In genomic region chr2:88714667-88715066, GRCh38 we compare ENCODE assay signal across 17 cellular contexts. TPM values are rescaled to one million over a fixed set of nuclear protein-coding genes. Genes with fewer than 3 reads are reported as not detected.
A peak's percentile ranks its signal among the peaks of the same experiment; 100 is the strongest.
DNase-seq lines count a peak whose midpoint lies in the region; ATAC-seq and TF ChIP-seq lines count a peak whose summit lies in the region.
"Had no signal": no experiment of that assay in that cellular context is flagged by ENCODE, and none has a peak within 500 bp of the region (broad histone marks: within the 10 kb centered on the region; RNA-seq: fewer than 3 reads in every experiment).

No MANE protein-coding gene starts in this region.

- H3K27ac ChIP-seq in heart right ventricle (peak overlapping the region in 1 of 10 donors; percentile 1), right cardiac atrium (ENCODE audit: low read length) (no peak overlapping the region), Karpas-422 (ENCODE audit: low read length) (0 out of 2 replicates have a peak overlapping the region, but pooled peaks have one; percentile 39), mesendoderm (ENCODE audit: low read depth, low read length) (no peak overlapping the region), uterus (no peak overlapping the region)
- H3K27ac ChIP-seq: GM23248 had no signal

- peaks cover 92% of the 10 kb centered on the region for H3K79me2 ChIP-seq in Karpas-422 (ENCODE audit: low read length)
- H3K79me2 ChIP-seq in mesendoderm (ENCODE audit: control insufficient read depth, insufficient read depth, low read length), result peaks cover 1% of the 10 kb centered on the region

- 81% methylated on average over 3 of the region's 3 CpGs for WGBS in heart right ventricle, 2 donors
- whole genome bisulfite sequencing in right cardiac atrium, result 87% methylated on average over 3 of the region's 3 CpGs
- no CpG with 5 or more reads among the region's 3 CpGs for WGBS in mesendoderm (ENCODE audit: extremely low coverage, insufficient coverage, low lambda C conversion rate)

- H2AK5ac ChIP-seq in mesendoderm (ENCODE audit: low read length), result no peak overlapping the region

- peak overlapping the region; percentile 79; the same call in 1 of the 2 replicates for H3K27ac Mint-ChIP-seq in WTC11
- H3K27ac Mint-ChIP-seq: HFFc6 had no signal

- H3K36me3 ChIP-seq in heart right ventricle, result no peaks in the 10 kb centered on the region
- peaks cover 45% of the 10 kb centered on the region for H3K36me3 ChIP-seq in Karpas-422 (ENCODE audit: insufficient read depth, low read length)
- H3K36me3 ChIP-seq in mesendoderm (ENCODE audit: control insufficient read depth, insufficient read depth, low read length), result no peaks in the 10 kb centered on the region
- no peaks in the 10 kb centered on the region for H3K36me3 ChIP-seq in uterus
- H3K36me3 ChIP-seq: HAP-1 had no signal

- TF ChIP-seq POLR2A in uterus (IDR thresholded peaks at IDR 0.05), result no peak

- ATAC-seq in heart right ventricle, result peak in 5 of 8 donors; percentile 14 to 47 (median 40)
- ATAC-seq in right cardiac atrium, result no peak
- ATAC-seq in WTC11, result no peak

- no peak for TF ChIP-seq CTCF in heart right ventricle (IDR thresholded peaks at IDR 0.05)
- TF ChIP-seq CTCF in WTC11 (IDR thresholded peaks at IDR 0.05), result no peak
- no peak for TF ChIP-seq CTCF in uterus (IDR thresholded peaks at IDR 0.05)

- no peak overlapping the region for H3K4me3 Mint-ChIP-seq in WTC11
- H3K4me3 Mint-ChIP-seq: CD4-positive, alpha-beta memory T cell; HFFc6 had no signal

- no peak overlapping the region for H3K18ac ChIP-seq in mesendoderm (ENCODE audit: low read length)

- H3K9me3 ChIP-seq in heart right ventricle, result peaks cover 0 to 11% (median 0%) of the 10 kb centered on the region in 11 donors
- no peaks in the 10 kb centered on the region for H3K9me3 ChIP-seq in right cardiac atrium (ENCODE audit: control insufficient read depth, low read length)
- peaks cover 3% of the 10 kb centered on the region; the same call in 1 of the 2 replicates for H3K9me3 ChIP-seq in Karpas-422 (ENCODE audit: low read length)
- H3K9me3 ChIP-seq in uterus, result no peaks in the 10 kb centered on the region
- H3K9me3 ChIP-seq: HAP-1 had no signal

- peaks cover 7% of the 10 kb centered on the region for H3K79me1 ChIP-seq in mesendoderm (ENCODE audit: low read length)

- no peak overlapping the region for H3K23ac ChIP-seq in mesendoderm (ENCODE audit: low read length)

- H3K56ac ChIP-seq in mesendoderm (ENCODE audit: low read length), result peak overlapping the region; percentile 10

- peaks cover 58% of the 10 kb centered on the region for H3K9me3 Mint-ChIP-seq in WTC11
- H3K9me3 Mint-ChIP-seq: HFFc6 had no signal

- no peak overlapping the region for H2AFZ ChIP-seq in Karpas-422 (ENCODE audit: low read length)
- H2AFZ ChIP-seq: GM23248 had no signal

- no peak overlapping the region for H2BK5ac ChIP-seq in mesendoderm (ENCODE audit: low read length)

- peaks cover 61% of the 10 kb centered on the region for H3K36me3 Mint-ChIP-seq in WTC11

- H3K27me3 ChIP-seq in heart right ventricle (no peaks in the 10 kb centered on the region), right cardiac atrium (ENCODE audit: control insufficient read depth, insufficient read depth) (no peaks in the 10 kb centered on the region), Karpas-422 (ENCODE audit: low read length) (no peaks in the 10 kb centered on the region), mesendoderm (ENCODE audit: insufficient read depth, low read length, poor library complexity) (no peaks in the 10 kb centered on the region), uterus (no peaks in the 10 kb centered on the region)

- DNase-seq in heart right ventricle (no peak), right cardiac atrium (no peak), Karpas-422 (no peak), WTC11 (ENCODE audit: low spot score) (no peak), mesendoderm (no peak), uterus (no peak)
- no peak for DNase-seq in activated naive CD4-positive, alpha-beta T cell (lab: John Stamatoyannopoulos, UW)
- DNase-seq: C1 segment of cervical spinal cord; Calu3; CD4-positive, alpha-beta memory T cell; COR-L47; DMS53; DMS79 treated with DMSO at 0.1 percent for 48 hours; GF-D8; GM23248; HFFc6 had no signal

- no peak overlapping the region for H3K4ac ChIP-seq in mesendoderm (ENCODE audit: low read depth, low read length)

- H2BK120ac ChIP-seq in mesendoderm (ENCODE audit: low read depth, low read length), result no peak overlapping the region

- H3K9ac ChIP-seq in Karpas-422 (ENCODE audit: low read length), result no peak overlapping the region
- no peak overlapping the region for H3K9ac ChIP-seq in mesendoderm (ENCODE audit: low read length)
- H3K9ac ChIP-seq: GM23248 had no signal

- no peaks in the 10 kb centered on the region for H3K27me3 Mint-ChIP-seq in WTC11 (ENCODE audit: low read depth)
- H3K27me3 Mint-ChIP-seq: CD4-positive, alpha-beta memory T cell had no signal

- peaks cover 51% of the 10 kb centered on the region for H3K4me1 Mint-ChIP-seq in WTC11

- CTCF ChIA-PET in WTC11 (lab: Charles Lee), result no interaction called here

- no peak overlapping the region for H2BK15ac ChIP-seq in mesendoderm (replicated peaks; ENCODE audit: low read depth)

- no peaks in the 10 kb centered on the region for H3K9me2 ChIP-seq in Karpas-422 (replicated peaks; ENCODE audit: insufficient read depth, low read length)

- H4K8ac ChIP-seq in mesendoderm (ENCODE audit: low read depth, low read length), result no peak overlapping the region

- intact Hi-C loops in heart right ventricle (cut with DNase I), result no loop called here
- intact Hi-C loops in right cardiac atrium (cut with DNase I), result no loop called here
- intact Hi-C loops in uterus (cut with DNase I; ENCODE audit: low total_unique reads), result no loop called here

- POLR2A ChIA-PET in WTC11 (lab: Charles Lee), result no interaction called here

- H4K5ac ChIP-seq in mesendoderm (ENCODE audit: low read length), result peak overlapping the region; percentile 81

- H3K4me2 ChIP-seq in Karpas-422 (ENCODE audit: low read depth, low read length, poor library complexity, severe bottlenecking) (no peak overlapping the region), mesendoderm (ENCODE audit: low read length) (no peak overlapping the region)

- H3K4me1 ChIP-seq in heart right ventricle (peaks cover 0 to 24% (median 3%) of the 10 kb centered on the region in 9 donors), right cardiac atrium (ENCODE audit: control insufficient read depth, insufficient read depth, low read length) (peaks cover 6% of the 10 kb centered on the region), Karpas-422 (ENCODE audit: low read length) (peaks cover 14% of the 10 kb centered on the region), mesendoderm (ENCODE audit: control insufficient read depth, low read depth, low read length) (peaks cover 2% of the 10 kb centered on the region), uterus (no peaks in the 10 kb centered on the region)

- no peaks in the 10 kb centered on the region for H4K20me1 ChIP-seq in Karpas-422 (ENCODE audit: insufficient read depth, low read depth, low read length)

- no peak overlapping the region for H3K4me3 ChIP-seq in heart right ventricle
- no peak overlapping the region for H3K4me3 ChIP-seq in right cardiac atrium (ENCODE audit: low read length)
- no peak overlapping the region for H3K4me3 ChIP-seq in Karpas-422 (ENCODE audit: low read length)
- no peak overlapping the region for H3K4me3 ChIP-seq in mesendoderm (ENCODE audit: low read length)
- no peak overlapping the region for H3K4me3 ChIP-seq in uterus
- H3K4me3 ChIP-seq: GM23248, HAP-1 had no signal

TF ChIP-seq in WTC11, 78 proteins besides CTCF, POLR2A, EP300 and RAD21 (continues in another document):
- TF ChIP-seq FOXP4 (CRISPR knock-in tag; IDR thresholded peaks at IDR 0.05) (no peak), SMAD3 (CRISPR knock-in tag; IDR thresholded peaks at IDR 0.05; ENCODE audit: borderline replicate concordance) (no peak), IRF1 (CRISPR knock-in tag; IDR thresholded peaks at IDR 0.05) (no peak), NR1H2 (CRISPR knock-in tag; IDR thresholded peaks at IDR 0.05) (no peak), MXD4 (CRISPR knock-in tag; IDR thresholded peaks at IDR 0.05; ENCODE audit: borderline replicate concordance) (no peak), RELA (CRISPR knock-in tag; IDR thresholded peaks at IDR 0.05; ENCODE audit: borderline replicate concordance) (no peak), ETV6 (CRISPR knock-in tag; IDR thresholded peaks at IDR 0.05) (no peak), ZNF263 (CRISPR knock-in tag; IDR thresholded peaks at IDR 0.05; ENCODE audit: low read depth) (no peak)

RNA-seq across cellular contexts. Expression of gene RPIA, which starts 23.2 kb away (rescaled TPM):
- total RNA-seq in heart right ventricle (10 to 100 TPM in 9 of 10 donors, 1 to 10 TPM in 1; 9.1 to 18.7 (median 13.5) TPM), right cardiac atrium (10 to 100 TPM in 3 of 4 donors, 1 to 10 TPM in 1; 9.1 to 15.4 (median 11.4) TPM), WTC11 (2021) (21.8 to 23.4 TPM (median 23.4 TPM) in 3 replicates), uterus (10 to 100 TPM in 2 of 4 donors, 1 to 10 TPM in 1, under 1 TPM in 1; 0.29 to 19.4 (median 8.8) TPM)
- polyA plus RNA-seq in heart right ventricle (10 to 100 TPM; 11.3 to 15.1 TPM), right cardiac atrium (13.5 TPM)
- 36.4 and 72.0 TPM in 2 replicates for total RNA-seq in Karpas-422 (2014; rRNA removed; shearing (Covaris generic); ENCODE audit: low replicate concordance)
- 15.2 TPM for polyA plus RNA-seq in mesendoderm (2013, experiment 1 of 2)
- 15.0 TPM for polyA plus RNA-seq in mesendoderm (2013, experiment 2 of 2)

Comparison
In these comparisons a context has a peak if more than half of its experiments do, and no peak if none do; other contexts are left out.
1. ATAC-seq: peak in heart right ventricle (5 of 8); none in right cardiac atrium (0 of 2) and WTC11 (single experiment).